In the genomic region with DNA sequence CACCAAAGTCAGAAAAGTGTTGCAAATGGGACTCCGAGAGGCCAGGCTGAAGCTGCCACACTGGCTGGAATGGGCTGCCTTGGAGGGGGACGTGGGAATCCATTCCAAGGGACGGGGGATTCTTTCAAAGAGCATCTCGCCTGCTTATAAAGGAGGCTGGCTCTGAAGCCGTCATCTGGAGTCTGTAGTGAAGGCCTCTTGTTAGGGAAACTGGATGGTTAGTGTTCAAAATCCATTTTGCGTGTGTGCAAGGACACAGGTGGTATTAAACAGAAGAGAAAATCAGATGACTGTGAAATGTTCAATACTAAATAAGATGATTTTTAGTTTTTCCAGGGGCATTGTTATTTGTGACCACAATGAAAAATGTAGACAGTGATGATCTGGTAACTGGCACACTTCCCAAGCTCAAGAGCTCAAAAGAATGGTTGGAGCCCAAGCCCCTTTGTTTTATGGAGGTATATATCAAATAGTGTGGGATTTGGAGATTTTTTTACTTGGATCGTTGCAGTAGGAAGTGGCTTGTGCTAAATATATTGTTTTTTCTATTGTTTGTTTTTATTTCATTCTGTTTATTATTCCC, we compare ENCODE assay signal across 1 cellular context.
TF ChIP-seq lines count a peak whose summit lies in the region.

No MANE protein-coding gene starts in this region.

TF ChIP-seq in IMR-90, 13 proteins besides CTCF, POLR2A, EP300 and RAD21:
- TF ChIP-seq USF2 (IDR thresholded peaks at IDR 0.05; ENCODE audit: low read depth, low read length) (no peak), MXI1 (IDR thresholded peaks at IDR 0.05; ENCODE audit: borderline replicate concordance, low read depth, low read length) (no peak), NFE2L2 (IDR thresholded peaks at IDR 0.05; ENCODE audit: low read depth, low read length) (no peak), BHLHE40 (IDR thresholded peaks at IDR 0.05; ENCODE audit: low read depth, low read length) (no peak)
